8 cellular contexts compared by ENCODE assay signal in the genomic region with DNA sequence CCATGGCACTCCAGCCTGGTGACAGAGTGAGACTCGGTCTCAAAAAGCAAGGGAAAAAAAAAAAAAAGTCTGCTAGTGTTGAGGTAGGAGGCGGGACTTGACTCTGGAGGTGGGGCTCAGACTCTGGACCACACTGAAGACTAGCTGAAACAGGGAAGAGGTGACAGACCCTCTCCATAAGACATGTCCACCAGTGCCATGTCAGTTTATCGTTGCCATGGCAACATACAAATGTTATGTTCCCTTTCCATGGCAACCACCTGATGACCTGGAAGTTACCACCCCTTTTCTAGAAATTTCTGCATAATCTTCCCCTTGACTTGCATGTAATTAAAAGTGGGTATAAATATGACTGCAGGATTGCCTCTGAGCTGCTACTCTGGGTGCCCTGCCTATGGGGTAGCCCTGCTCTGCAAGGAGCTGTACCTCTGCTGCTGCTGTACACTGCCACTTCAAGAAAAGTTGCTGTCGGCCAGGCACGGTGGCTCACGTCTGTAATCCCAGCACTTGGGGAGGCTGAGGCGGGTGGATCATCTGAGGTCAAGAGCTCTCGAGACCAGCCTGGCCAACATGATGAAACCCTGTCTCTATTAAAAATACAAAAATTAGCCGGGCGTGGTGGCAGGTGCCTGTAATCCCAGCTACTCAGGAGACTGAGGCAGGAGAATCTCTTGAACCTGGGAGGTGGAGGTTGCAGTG. TPM values are rescaled to one million over a fixed set of nuclear protein-coding genes. Genes with fewer than 3 reads are reported as not detected.
DNase-seq lines count a peak whose midpoint lies in the region; ATAC-seq, FAIRE-seq and TF ChIP-seq lines count a peak whose summit lies in the region.
"Not testable (repeated sequence)": the region's sequence is repeated elsewhere in the genome, so short reads cannot be mapped to it uniquely, and the experiment has no call there.
"Had no signal": no experiment of that assay in that cellular context is flagged by ENCODE, and none has a peak within 500 bp of the region (broad histone marks: within the 10 kb centered on the region; RNA-seq: fewer than 3 reads in every experiment).

No MANE protein-coding gene starts in this region.

- not testable (repeated sequence) for H3K27me3 ChIP-seq in Karpas-422 (ENCODE audit: low read length); K562 (ENCODE audit: control insufficient read depth in 2 of 2, insufficient read depth in 2 of 2, low read length in 2 of 2); left lung

- BruUV-seq in K562 (replicated peaks; lab: Mats Ljungman, UMichigan): not testable (repeated sequence)

- not testable (repeated sequence) for H3K4me2 ChIP-seq in Karpas-422 (ENCODE audit: low read depth, low read length, poor library complexity, severe bottlenecking); K562 (ENCODE audit: insufficient read depth, low read length)

- H3K27ac Mint-ChIP-seq in WTC11 (peak overlapping the region; percentile 70), endothelial cell (ENCODE audit: unreplicated experiment) (peak overlapping the region; percentile 89), neural crest cell (ENCODE audit: unreplicated experiment) (peak overlapping the region; percentile 81)

- TF ChIP-seq EP300 in K562 (IDR thresholded peaks at IDR 0.05; ENCODE audit: low read length): not testable (repeated sequence)

- not testable (repeated sequence) for H4K20me1 ChIP-seq in Karpas-422 (ENCODE audit: insufficient read depth, low read depth, low read length); K562 (replicated peaks; ENCODE audit: control insufficient read depth, insufficient read depth, low read length)

- intact Hi-C loops in K562 (cut with micrococcal nuclease); left lung (cut with DNase I): not testable (repeated sequence)

- not testable (repeated sequence) for H3K9me3 ChIP-seq in Karpas-422 (ENCODE audit: low read length); K562 (replicated peaks; ENCODE audit: control insufficient read depth, insufficient read depth, low read depth, low read length); left lung

- not testable (repeated sequence) for H3K9me2 ChIP-seq in Karpas-422 (replicated peaks; ENCODE audit: insufficient read depth, low read length)

- not testable (repeated sequence) for H3K4me3 ChIP-seq in Karpas-422 (ENCODE audit: low read length); K562; left lung

- H3K27ac ChIP-seq in Karpas-422 (ENCODE audit: low read length); K562 (ENCODE audit: extremely low read depth, low read depth, low read length); left lung: not testable (repeated sequence)

- WGBS in K562 (ENCODE audit: insufficient coverage, low coverage, missing lambda C conversion rate): 1% methylated on average over 10 of the region's 10 CpGs

- not testable (repeated sequence) for H3K4me1 ChIP-seq in Karpas-422 (ENCODE audit: low read length); K562 (replicated peaks in 1 of 2; ENCODE audit: control insufficient read depth in 2 of 2, insufficient read depth in 2 of 2, low read length in 2 of 2); left lung

- ATAC-seq in WTC11 (peak; percentile 24), left lung (peak; percentile 66)
- ATAC-seq in K562: not testable (repeated sequence)

- H3K9me1 ChIP-seq in K562 (ENCODE audit: control insufficient read depth, insufficient read depth, low read length): not testable (repeated sequence)

- CTCF ChIA-PET in WTC11 (lab: Charles Lee): interaction anchor here (1.2 to 1.8 kb wide), 3 partner anchors 11 to 21 kb away, joined by 3 to 9 read pairs (median 3); no protein-coding TSS in a partner anchor
- CTCF ChIA-PET in K562 (lab: Yijun Ruan, JAX; ENCODE audit: low intra/inter-chr PET ratio): not testable (repeated sequence)

- H3K4me3 Mint-ChIP-seq in WTC11; endothelial cell (ENCODE audit: unreplicated experiment); neural crest cell: not testable (repeated sequence)

- not testable (repeated sequence) for H3K36me3 ChIP-seq in Karpas-422 (ENCODE audit: insufficient read depth, low read length); K562 (ENCODE audit: control insufficient read depth, insufficient read depth, low read length); left lung

- not testable (repeated sequence) for TF ChIP-seq POLR2A in K562 (conservative IDR thresholded peaks at IDR 0.05)

- not testable (repeated sequence) for H3K9ac ChIP-seq in Karpas-422 (ENCODE audit: low read length); K562 (ENCODE audit: insufficient read depth in 1 of 2, low read depth in 2 of 2, low read length in 2 of 2)

- not testable (repeated sequence) for H3K9me3 Mint-ChIP-seq in WTC11; endothelial cell (ENCODE audit: unreplicated experiment); neural crest cell

- not testable (repeated sequence) for FAIRE-seq in K562 (lab: Jason Lieb, UNC)

- POLR2A ChIA-PET in WTC11 (lab: Charles Lee): interaction anchor here (0.6 kb wide), 1 partner anchor 50 kb away, joined by 3 read pairs; no protein-coding TSS in a partner anchor
- POLR2A ChIA-PET in K562 (lab: Yijun Ruan, JAX): not testable (repeated sequence)

- not testable (repeated sequence) for TF ChIP-seq RAD21 in K562 (CRISPR knock-in tag; conservative IDR thresholded peaks at IDR 0.05 in 1 of 2, IDR thresholded peaks at IDR 0.05 in 1 of 2)

- in situ Hi-C loops in K562 (cut with MboI): not testable (repeated sequence)

- H3K36me3 Mint-ChIP-seq in WTC11; endothelial cell (ENCODE audit: low read depth, unreplicated experiment); neural crest cell (ENCODE audit: low read depth): not testable (repeated sequence)

- H2AFZ ChIP-seq in Karpas-422 (ENCODE audit: low read length); K562 (ENCODE audit: low read depth, low read length): not testable (repeated sequence)

- H3K4me1 Mint-ChIP-seq in WTC11 (peaks cover 23% of the 10 kb centered on the region), endothelial cell (ENCODE audit: unreplicated experiment) (peaks cover 11% of the 10 kb centered on the region)
- H3K4me1 Mint-ChIP-seq in neural crest cell: not testable (repeated sequence)

- not testable (repeated sequence) for H3K27me3 Mint-ChIP-seq in WTC11 (ENCODE audit: low read depth); endothelial cell (ENCODE audit: unreplicated experiment); neural crest cell (ENCODE audit: low read depth)

- DNase-seq in Karpas-422: peak; percentile 59
- peak; percentile 13 for DNase-seq in NCI-H69 (lab: John Stamatoyannopoulos, UW)
- DNase-seq in WTC11 (ENCODE audit: low spot score); K562 (ENCODE audit: extremely low read depth in 1 of 4, low spot score in 3 of 4); left lung; neural crest cell (ENCODE audit: low read depth, low spot score): not testable (repeated sequence)
- DNase-seq in endothelial cell (ENCODE audit: low spot score): peak; percentile 12

- H3K79me2 ChIP-seq in Karpas-422 (ENCODE audit: low read length); K562 (ENCODE audit: control insufficient read depth, insufficient read depth, low read length): not testable (repeated sequence)

- TF ChIP-seq CTCF in WTC11 (IDR thresholded peaks at IDR 0.05); K562 (IDR thresholded peaks at IDR 0.05 in 2 of 3, conservative IDR thresholded peaks at IDR 0.05 in 1 of 3; ENCODE audit: insufficient read depth in 2 of 3, low read depth in 1 of 3, low read length in 3 of 3); endothelial cell (IDR thresholded peaks at IDR 0.05; ENCODE audit: unreplicated experiment); left lung (IDR thresholded peaks at IDR 0.05); neural crest cell (conservative IDR thresholded peaks at IDR 0.05): not testable (repeated sequence)

TF ChIP-seq in K562, 482 proteins besides CTCF, POLR2A, EP300 and RAD21:
- TF ChIP-seq RFX1 (IDR thresholded peaks at IDR 0.05) (peak; percentile 89), BMI1 (IDR thresholded peaks at IDR 0.05; ENCODE audit: low read length) (peak; percentile 33; the same call in 1 of the 2 replicates)
TF ChIP-seq in K562: peak in this region for 2; not testable (repeated sequence) for 480.

RNA-seq across cellular contexts. Expression of a gene that starts 55.1 kb away (rescaled TPM):
- not detected in 2 replicates for total RNA-seq in Karpas-422 (2014; rRNA removed; shearing (Covaris generic); ENCODE audit: low replicate concordance)
- 22.0 to 26.0 TPM (median 24.0 TPM) in 3 replicates for total RNA-seq in WTC11 (2021)
- 0.09 TPM in 2 replicates for total RNA-seq in K562 (2011; cell fraction: chromatin; rRNA removed; ENCODE audit: low replicate concordance)
- 0.13 and 0.17 TPM in 2 replicates for total RNA-seq in K562 (2011; cell fraction: nucleolus; rRNA removed)
- total RNA-seq in K562 (2011; cell fraction: nucleoplasm; rRNA removed): 0.15 TPM in 2 replicates
- total RNA-seq in K562 (2014; rRNA removed): not detected in 2 replicates
- total RNA-seq in K562 (2014; rRNA removed; fragmentation: Illumina TruSeq; extraction: Trizol): 0.03 TPM in 1 of 2 replicates, not detected in the other
- not detected in 2 replicates for total RNA-seq in K562 (2015; rRNA removed; fragmentation: Illumina TruSeq; extraction: Trizol)
- 0.11 TPM in 2 replicates for total RNA-seq in K562 (2021)
- under 0.01 TPM in 1 of 2 replicates, not detected in the other for polyA plus RNA-seq in K562 (2011; rRNA removed)
- polyA plus RNA-seq in K562 (2011; cell fraction: cytosol; rRNA removed): under 0.01 and 0.01 TPM in 2 replicates
- 0.01 TPM in 1 of 2 replicates, not detected in the other for polyA plus RNA-seq in K562 (2011; cell fraction: nucleus; rRNA removed)
- polyA plus RNA-seq in K562 (2012): 0.01 and 0.07 TPM in 2 replicates
- 0.01 TPM in 1 of 2 replicates, not detected in the other for polyA plus RNA-seq in K562 (2014; fragmentation: Illumina TruSeq; extraction: Trizol)
- polyA plus RNA-seq in K562 (2014; fragmentation: Nextera tagmentation; extraction: Ambion mirVana): not detected
- 0.03 TPM in 1 of 2 replicates, not detected in the other for polyA plus RNA-seq in K562 (2014; rRNA removed)
- 0.04 TPM in 1 of 2 replicates, not detected in the other for polyA minus RNA-seq in K562 (2011; rRNA and poly(A)+ RNA removed)
- 0.18 TPM in 1 of 2 replicates, not detected in the other for polyA minus RNA-seq in K562 (2011; cell fraction: cytosol; rRNA and poly(A)+ RNA removed)
- 0.11 TPM in 1 of 2 replicates, not detected in the other for polyA minus RNA-seq in K562 (2011; cell fraction: nucleus; rRNA and poly(A)+ RNA removed)
- total RNA-seq in endothelial cell (ENCODE audit: unreplicated experiment): 92.1 TPM
- total RNA-seq in left lung: 10 to 100 TPM; 31.9 to 35.0 TPM
- 14.2 and 14.5 TPM in 2 replicates for total RNA-seq in neural crest cell
- polyA plus RNA-seq: CD14-positive monocyte had no signal

Comparison
In these comparisons a context has a peak if more than half of its experiments do, and no peak if none do; other contexts are left out.
1. RNA of a gene that starts 55.1 kb away (total RNA-seq): 92.1 TPM in endothelial cell (single experiment), 31.9 to 35.0 TPM in left lung, 22.0 to 26.0 TPM in WTC11 and 14.2 to 14.5 TPM in neural crest cell; not detected in Karpas-422 and 0.03 to 0.17 TPM in K562; every median in the first group is over 10 times any median in the second.
2. Peak in every context shown above with its lines, with median percentiles within 50 percentile points of each other: H3K27ac Mint-ChIP-seq.